Comparison of ENCODE assay signal across 24 cellular contexts in genomic region chr5:158326241-158326640, GRCh38.
DNase-seq lines count a peak whose midpoint lies in the region; ATAC-seq, FAIRE-seq and TF ChIP-seq lines count a peak whose summit lies in the region.
"Had no signal": no experiment of that assay in that cellular context is flagged by ENCODE, and none has a peak within 500 bp of the region (broad histone marks: within the 10 kb centered on the region; RNA-seq: fewer than 3 reads in every experiment).

No MANE protein-coding gene starts in this region.

- H3K79me2 ChIP-seq in DND-41 (ENCODE audit: insufficient read depth, low read length) (no peaks in the 10 kb centered on the region), mesendoderm (ENCODE audit: control insufficient read depth, insufficient read depth, low read length) (no peaks in the 10 kb centered on the region)

- H3K27ac ChIP-seq in DND-41 (ENCODE audit: low read length): peak overlapping the region; percentile 32; the same call in 1 of the 2 replicates
- peak overlapping the region; percentile 69 for H3K27ac ChIP-seq in HUES48 (ENCODE audit: low read depth, low read length)
- H3K27ac ChIP-seq in endodermal cell (ENCODE audit: low read depth, low read length): peak overlapping the region; percentile 26
- H3K27ac ChIP-seq in mesendoderm (ENCODE audit: low read depth, low read length): no peak overlapping the region
- H3K27ac ChIP-seq: A549 had no signal

- H3K18ac ChIP-seq in mesendoderm (ENCODE audit: low read length): peak overlapping the region; percentile 65

- H3K4me1 ChIP-seq in DND-41 (ENCODE audit: insufficient read depth, low read length) (no peaks in the 10 kb centered on the region), HUES48 (ENCODE audit: control insufficient read depth, insufficient read depth, low read length) (peaks cover 29% of the 10 kb centered on the region), endodermal cell (ENCODE audit: control insufficient read depth, insufficient read depth, low read length) (no peaks in the 10 kb centered on the region), mesendoderm (ENCODE audit: control insufficient read depth, low read depth, low read length) (no peaks in the 10 kb centered on the region)
- H3K4me1 ChIP-seq: A549, BE2C had no signal

- no peak overlapping the region for H2BK15ac ChIP-seq in mesendoderm (replicated peaks; ENCODE audit: low read depth)

- H3K4me1 Mint-ChIP-seq in endodermal cell: peaks cover 12% of the 10 kb centered on the region

- no peak overlapping the region for H2BK120ac ChIP-seq in mesendoderm (ENCODE audit: low read depth, low read length)

- no peak overlapping the region for H3K4me3 Mint-ChIP-seq in endodermal cell
- H3K4me3 Mint-ChIP-seq: CD4-positive, alpha-beta T cell had no signal

- H3K27ac Mint-ChIP-seq in endodermal cell: no peak overlapping the region
- H3K27ac Mint-ChIP-seq: CD4-positive, alpha-beta T cell had no signal

- H2BK5ac ChIP-seq in mesendoderm (ENCODE audit: low read length): no peak overlapping the region

- ATAC-seq in DND-41 (ENCODE audit: insufficient read depth, low read depth) (no peak), HG03457 (IDR thresholded peaks at IDR 0.05; ENCODE audit: unreplicated experiment) (no peak)
- ATAC-seq: A549 had no signal

- H3K79me1 ChIP-seq in mesendoderm (ENCODE audit: low read length): no peaks in the 10 kb centered on the region

- no peak overlapping the region for H3K9ac ChIP-seq in DND-41 (ENCODE audit: low read depth, low read length)
- H3K9ac ChIP-seq in HUES48 (ENCODE audit: low read depth, low read length): no peak overlapping the region
- H3K9ac ChIP-seq in endodermal cell (ENCODE audit: extremely low read depth, low read length, poor library complexity, severe bottlenecking): no peak overlapping the region
- no peak overlapping the region for H3K9ac ChIP-seq in mesendoderm (ENCODE audit: low read length)

- no peak overlapping the region for H4K5ac ChIP-seq in mesendoderm (ENCODE audit: low read length)

- H3K4me2 ChIP-seq in DND-41 (ENCODE audit: insufficient read depth, low read length): no peak overlapping the region
- H3K4me2 ChIP-seq in mesendoderm (ENCODE audit: low read length): no peak overlapping the region
- H3K4me2 ChIP-seq: A549 had no signal

- H4K8ac ChIP-seq in mesendoderm (ENCODE audit: low read depth, low read length): no peak overlapping the region

- no peak overlapping the region for H3K56ac ChIP-seq in mesendoderm (ENCODE audit: low read length)

- H2AK5ac ChIP-seq in mesendoderm (ENCODE audit: low read length): no peak overlapping the region

- no peaks in the 10 kb centered on the region for H3K27me3 Mint-ChIP-seq in endodermal cell (ENCODE audit: insufficient read depth)
- H3K27me3 Mint-ChIP-seq: CD4-positive, alpha-beta T cell had no signal

- H3K4me3 ChIP-seq in DND-41 (ENCODE audit: low read depth in 1 of 2, low read length in 2 of 2) (no peak overlapping the region), HUES48 (ENCODE audit: low read depth, low read length) (no peak overlapping the region), endodermal cell (ENCODE audit: low read length) (no peak overlapping the region), mesendoderm (ENCODE audit: low read length) (no peak overlapping the region)
- H3K4me3 ChIP-seq: A549 had no signal

- H4K20me1 ChIP-seq in DND-41 (ENCODE audit: insufficient read depth, low read length): no peaks in the 10 kb centered on the region

- H3K23ac ChIP-seq in mesendoderm (ENCODE audit: low read length): no peak overlapping the region

- H3K9me3 ChIP-seq in DND-41 (ENCODE audit: insufficient read depth, low read length, severe bottlenecking) (peaks cover 11% of the 10 kb centered on the region), HUES48 (ENCODE audit: control insufficient read depth, insufficient read depth, low read length) (peaks cover 15% of the 10 kb centered on the region; the same call in 1 of the 2 replicates), endodermal cell (ENCODE audit: control insufficient read depth, low read length) (peaks cover 15% of the 10 kb centered on the region)
- H3K9me3 ChIP-seq: A549, BE2C had no signal

- no peak for FAIRE-seq in HTR-8/SVneo (lab: Jason Lieb, UNC)
- FAIRE-seq: A549, GM12891, RCC 7860 had no signal

- H3K4ac ChIP-seq in mesendoderm (ENCODE audit: low read depth, low read length): no peak overlapping the region

- no peak for TF ChIP-seq CTCF in DND-41 (IDR thresholded peaks at IDR 0.05; ENCODE audit: borderline replicate concordance, extremely low read depth, low read length, poor library complexity, severe bottlenecking)
- no peak for TF ChIP-seq CTCF in endodermal cell (conservative IDR thresholded peaks at IDR 0.05)

- H3K36me3 Mint-ChIP-seq in endodermal cell (ENCODE audit: low read depth): no peaks in the 10 kb centered on the region

- peaks cover 26% of the 10 kb centered on the region for H3K9me3 Mint-ChIP-seq in endodermal cell

- DNase-seq in DND-41 (no peak), endodermal cell (peak; percentile 69), mesendoderm (peak; percentile 28), RPMI8226 (no peak), HTR-8/SVneo (ENCODE audit: insufficient read length, low spot score) (no peak), T-helper 1 cell (no peak)
- DNase-seq: BE2C; CD4-positive, alpha-beta T cell; COR-L47; DMS79; GOT3; KG1; NCI-H1105; NCI-H146; NCI-H2029; NCI-H2171; NCI-H345; NCI-H774; Right ventricle myocardium superior had no signal

- H3K36me3 ChIP-seq in DND-41 (ENCODE audit: insufficient read depth, low read length) (no peaks in the 10 kb centered on the region), HUES48 (ENCODE audit: control insufficient read depth, insufficient read depth, low read length) (no peaks in the 10 kb centered on the region), endodermal cell (ENCODE audit: control insufficient read depth, insufficient read depth, low read length) (no peaks in the 10 kb centered on the region), mesendoderm (ENCODE audit: control insufficient read depth, insufficient read depth, low read length) (no peaks in the 10 kb centered on the region)
- H3K36me3 ChIP-seq: BE2C had no signal

- H3K27me3 ChIP-seq in DND-41 (ENCODE audit: insufficient read depth, low read length, poor library complexity) (no peaks in the 10 kb centered on the region), HUES48 (ENCODE audit: control insufficient read depth, insufficient read depth, low read length) (no peaks in the 10 kb centered on the region), endodermal cell (ENCODE audit: control insufficient read depth, insufficient read depth, low read length, poor library complexity, severe bottlenecking) (no peaks in the 10 kb centered on the region), mesendoderm (ENCODE audit: insufficient read depth, low read length, poor library complexity) (no peaks in the 10 kb centered on the region)
- H3K27me3 ChIP-seq: BE2C had no signal

- peak overlapping the region; percentile 49; the same call in 1 of the 2 replicates for H2AFZ ChIP-seq in DND-41 (ENCODE audit: low read depth, low read length)

Comparison
In these comparisons a context has a peak if more than half of its experiments do, and no peak if none do; other contexts are left out.
1. DNase-seq: peak in endodermal cell (single experiment) and mesendoderm (single experiment); none in DND-41 (single experiment), RPMI8226 (single experiment), HTR-8/SVneo (single experiment) and T-helper 1 cell (0 of 5).